ENCODE assay signal across 1 cellular context in genomic region chr5:89010512-89010911, GRCh38.
TF ChIP-seq lines count a peak whose summit lies in the region.

No MANE protein-coding gene starts in this region.

TF ChIP-seq in GM12878, 131 proteins besides CTCF, POLR2A, EP300 and RAD21 (continued from another document and continues in another):
- TF ChIP-seq JUND (IDR thresholded peaks at IDR 0.05; ENCODE audit: low read depth, low read length) (no peak), ASH2L (IDR thresholded peaks at IDR 0.05; ENCODE audit: borderline replicate concordance, low read depth) (no peak), BRCA1 (IDR thresholded peaks at IDR 0.05; ENCODE audit: low read depth, low read length) (no peak), RAD51 (IDR thresholded peaks at IDR 0.05) (no peak), ZNF217 (IDR thresholded peaks at IDR 0.05) (no peak), CBX3 (IDR thresholded peaks at IDR 0.05; ENCODE audit: borderline replicate concordance, low read depth) (no peak), YBX1 (IDR thresholded peaks at IDR 0.05) (no peak), MAX (IDR thresholded peaks at IDR 0.05; ENCODE audit: low read depth, low read length) (no peak), BCLAF1 (IDR thresholded peaks at IDR 0.05) (no peak), RELA (IDR thresholded peaks at IDR 0.05; ENCODE audit: borderline replicate concordance, partially characterized antibody) (no peak), FOXM1 (IDR thresholded peaks at IDR 0.05; ENCODE audit: low read depth, low read length) (no peak), DPF2 (IDR thresholded peaks at IDR 0.05) (peak; percentile 27; the same call in 1 of the 2 replicates), NR2F1 (conservative IDR thresholded peaks at IDR 0.05) (0 out of 2 replicates have a peak, but pooled peaks have one; percentile 48), RBBP5 (conservative IDR thresholded peaks at IDR 0.05) (no peak), BMI1 (IDR thresholded peaks at IDR 0.05; ENCODE audit: borderline replicate concordance) (no peak; the same call in 1 of the 2 replicates), STAT1 (conservative IDR thresholded peaks at IDR 0.05) (no peak), YY1 (IDR thresholded peaks at IDR 0.05; ENCODE audit: low read depth, low read length) (no peak), POLR2AphosphoS5 (IDR thresholded peaks at IDR 0.05; ENCODE audit: low read length) (no peak), TCF7 (IDR thresholded peaks at IDR 0.05; ENCODE audit: borderline replicate concordance) (no peak), EED (IDR thresholded peaks at IDR 0.05; ENCODE audit: low read depth) (no peak), ZNF687 (IDR thresholded peaks at IDR 0.05) (no peak), MTA3 (IDR thresholded peaks at IDR 0.05; ENCODE audit: borderline replicate concordance, low read length) (no peak), SREBF1 (IDR thresholded peaks at IDR 0.05; ENCODE audit: low read length) (no peak), SRF (IDR thresholded peaks at IDR 0.05; ENCODE audit: low read depth in 2 of 2, low read length in 2 of 2) (no peak), SKIL (IDR thresholded peaks at IDR 0.05; ENCODE audit: low read depth, poor library complexity, severe bottlenecking) (no peak), IRF4 (IDR thresholded peaks at IDR 0.05; ENCODE audit: low read depth, low read length) (no peak), SIX5 (IDR thresholded peaks at IDR 0.05; ENCODE audit: low read depth, low read length, severe bottlenecking) (no peak), KDM1A (IDR thresholded peaks at IDR 0.05; ENCODE audit: borderline replicate concordance) (no peak), ZNF24 (IDR thresholded peaks at IDR 0.05) (no peak), NR2C2 (IDR thresholded peaks at IDR 0.05; ENCODE audit: borderline replicate concordance, control insufficient read depth, insufficient read length, low read depth) (no peak), SPI1 (IDR thresholded peaks at IDR 0.05; ENCODE audit: borderline replicate concordance, insufficient read depth, low read depth, low read length) (no peak), RUNX3 (IDR thresholded peaks at IDR 0.05; ENCODE audit: low read length) (no peak), SREBF2 (IDR thresholded peaks at IDR 0.05; ENCODE audit: low read length) (no peak), SMC3 (IDR thresholded peaks at IDR 0.05; ENCODE audit: borderline replicate concordance, low read length) (no peak), HSF1 (IDR thresholded peaks at IDR 0.05; ENCODE audit: low read depth, low read length) (no peak), TARDBP (IDR thresholded peaks at IDR 0.05; ENCODE audit: borderline replicate concordance) (no peak), NFXL1 (IDR thresholded peaks at IDR 0.05; ENCODE audit: borderline replicate concordance) (no peak), CHD4 (IDR thresholded peaks at IDR 0.05) (no peak), BCL11A (IDR thresholded peaks at IDR 0.05; ENCODE audit: low read depth, low read length) (no peak), WRNIP1 (IDR thresholded peaks at IDR 0.05; ENCODE audit: borderline replicate concordance, low read depth, low read length) (no peak), ZNF384 (IDR thresholded peaks at IDR 0.05; ENCODE audit: borderline replicate concordance, low read depth, low read length) (peak; percentile 88), NKRF (conservative IDR thresholded peaks at IDR 0.05) (no peak), ZNF622 (IDR thresholded peaks at IDR 0.05) (no peak), PKNOX1 (IDR thresholded peaks at IDR 0.05) (peak; percentile 47; the same call in 1 of the 2 replicates), MTA2 (IDR thresholded peaks at IDR 0.05; ENCODE audit: low read depth) (peak; percentile 90), ZBTB40 (IDR thresholded peaks at IDR 0.05; ENCODE audit: borderline replicate concordance) (no peak)
